9 cellular contexts compared by ENCODE assay signal in genomic region chr2:181036848-181037603, GRCh38. TPM values are rescaled to one million over a fixed set of nuclear protein-coding genes. Genes with fewer than 3 reads are reported as not detected.
A peak's percentile ranks its signal among the peaks of the same experiment; 100 is the strongest.
DNase-seq lines count a peak whose midpoint lies in the region; ATAC-seq, FAIRE-seq and TF ChIP-seq lines count a peak whose summit lies in the region.
"Had no signal": no experiment of that assay in that cellular context is flagged by ENCODE, and none has a peak within 500 bp of the region (broad histone marks: within the 10 kb centered on the region; RNA-seq: fewer than 3 reads in every experiment).

No MANE protein-coding gene starts in this region.

- H3K4me3 ChIP-seq in fibroblast of villous mesenchyme (ENCODE audit: low read depth, low read length) (no peak overlapping the region), heart left ventricle (no peak overlapping the region), hepatocyte (no peak overlapping the region)

- ATAC-seq in GM21717 (IDR thresholded peaks at IDR 0.05; ENCODE audit: unreplicated experiment) (peak; percentile 59), heart left ventricle (no peak), left cardiac atrium (no peak)

- H3K4me2 ChIP-seq in hepatocyte, result no peak overlapping the region

- no peak overlapping the region for H3K4me3 Mint-ChIP-seq in mesothelial cell of epicardium
- H3K4me3 Mint-ChIP-seq: T-cell had no signal

- TF ChIP-seq CTCF in fibroblast of villous mesenchyme (IDR thresholded peaks at IDR 0.05; ENCODE audit: insufficient read depth, low read depth, low read length) (no peak), heart left ventricle (IDR thresholded peaks at IDR 0.05) (no peak), hepatocyte (IDR thresholded peaks at IDR 0.05; ENCODE audit: poor library complexity) (no peak), mesothelial cell of epicardium (IDR thresholded peaks at IDR 0.05; ENCODE audit: unreplicated experiment) (no peak)

- H3K79me2 ChIP-seq in hepatocyte, result peaks cover 72% of the 10 kb centered on the region

- H3K4me1 Mint-ChIP-seq in mesothelial cell of epicardium, result peaks cover 2% of the 10 kb centered on the region

- intact Hi-C loops in heart left ventricle (cut with DNase I), result no loop called here
- intact Hi-C loops in left cardiac atrium (cut with DNase I), result no loop called here

- no peak overlapping the region for H3K27ac ChIP-seq in heart left ventricle
- H3K27ac ChIP-seq in hepatocyte, result no peak overlapping the region

- H3K36me3 Mint-ChIP-seq in mesothelial cell of epicardium, result peaks cover 7% of the 10 kb centered on the region

- H3K9me2 ChIP-seq in hepatocyte (replicated peaks; ENCODE audit: insufficient read depth), result no peaks in the 10 kb centered on the region

- no peak for DNase-seq in GM12891 (ENCODE audit: insufficient read length, low spot score)
- DNase-seq in NCI-H226, result peak; percentile 17
- DNase-seq in fibroblast of villous mesenchyme (ENCODE audit: low read depth), result peak; percentile 87
- no peak for DNase-seq in heart left ventricle
- no peak for DNase-seq in hepatocyte (ENCODE audit: low spot score)
- no peak for DNase-seq in left cardiac atrium
- DNase-seq in mesothelial cell of epicardium (ENCODE audit: low spot score in 2 of 2, unreplicated experiment in 2 of 2), result no peak
- DNase-seq: T-cell had no signal

- no peak overlapping the region for H2AFZ ChIP-seq in hepatocyte

- H3K9me3 Mint-ChIP-seq in mesothelial cell of epicardium, result peaks cover 6% of the 10 kb centered on the region
- H3K9me3 Mint-ChIP-seq: T-cell had no signal

- H3K36me3 ChIP-seq in heart left ventricle (no peaks in the 10 kb centered on the region), hepatocyte (replicated peaks; ENCODE audit: insufficient read depth, low read depth) (no peaks in the 10 kb centered on the region)

- FAIRE-seq in GM12891 (lab: Jason Lieb, UNC), result peak; percentile 31

- peaks cover 0 to 6% (median 0%) of the 10 kb centered on the region in 12 donors for H3K4me1 ChIP-seq in heart left ventricle
- no peaks in the 10 kb centered on the region for H3K4me1 ChIP-seq in hepatocyte (ENCODE audit: insufficient read depth)

- TF ChIP-seq POLR2A in GM12891 (IDR thresholded peaks at IDR 0.05; ENCODE audit: low read depth, low read length) (no peak), heart left ventricle (IDR thresholded peaks at IDR 0.05) (no peak)

- peaks cover 9% of the 10 kb centered on the region for H4K20me1 ChIP-seq in hepatocyte (ENCODE audit: insufficient read depth, poor library complexity, severe bottlenecking)

- no peak overlapping the region for H3K27ac Mint-ChIP-seq in mesothelial cell of epicardium
- H3K27ac Mint-ChIP-seq: T-cell had no signal

- no peaks in the 10 kb centered on the region for H3K27me3 Mint-ChIP-seq in mesothelial cell of epicardium (ENCODE audit: low read depth)
- H3K27me3 Mint-ChIP-seq: T-cell had no signal

- H3K9me3 ChIP-seq in heart left ventricle, result no peaks in the 10 kb centered on the region
- H3K9me3 ChIP-seq in hepatocyte (ENCODE audit: low read depth), result no peaks in the 10 kb centered on the region

- H3K27me3 ChIP-seq in heart left ventricle (no peaks in the 10 kb centered on the region), hepatocyte (no peaks in the 10 kb centered on the region)

- WGBS in heart left ventricle, 4 donors, result 77 to 87% (median 80%) methylated on average over 4 of the region's 4 CpGs
- 78% methylated on average over 4 of the region's 4 CpGs for WGBS in hepatocyte (ENCODE audit: low lambda C conversion rate, missing lambda C conversion rate)

TF ChIP-seq in GM12891, 5 proteins besides CTCF, POLR2A, EP300 and RAD21:
- TF ChIP-seq SPI1 (IDR thresholded peaks at IDR 0.05; ENCODE audit: low read depth, low read length) (no peak), TAF1 (IDR thresholded peaks at IDR 0.05; ENCODE audit: low read depth, low read length) (no peak), PAX5 (IDR thresholded peaks at IDR 0.05; ENCODE audit: insufficient read depth, low read length, severe bottlenecking) (no peak), POU2F2 (IDR thresholded peaks at IDR 0.05; ENCODE audit: low read depth, low read length) (no peak), POLR2AphosphoS5 (IDR thresholded peaks at IDR 0.05; ENCODE audit: low read depth, low read length) (no peak)
TF ChIP-seq in GM12891: peak in this region for 0.

RNA-seq across cellular contexts. Expression of gene UBE2E3, which starts 56.6 kb away (rescaled TPM):
- 31.4 TPM for polyA plus RNA-seq in GM12891 (2012; ENCODE audit: low read depth, missing spikeins)
- total RNA-seq in fibroblast of villous mesenchyme (61.5 and 66.9 TPM in 2 replicates), heart left ventricle (10 to 100 TPM; 47.6 to 61.9 (median 52.0) TPM), hepatocyte (136 and 211 TPM in 2 replicates), left cardiac atrium (10 to 100 TPM; 50.5 to 57.7 TPM), mesothelial cell of epicardium (109 to 112 TPM (median 111 TPM) in 3 replicates)
- polyA plus RNA-seq in heart left ventricle (10 to 100 TPM; 27.0 to 66.5 TPM), hepatocyte (146 and 151 TPM in 2 replicates)

Comparison
In these comparisons a context has a peak if more than half of its experiments do, and no peak if none do; other contexts are left out.
1. DNase-seq: peak in NCI-H226 (single experiment) and fibroblast of villous mesenchyme (single experiment); none in GM12891 (single experiment), heart left ventricle (0 of 5), hepatocyte (single experiment), left cardiac atrium (single experiment) and mesothelial cell of epicardium (0 of 2).